Comparison of ENCODE assay signal across 21 cellular contexts in genomic region chr4:17273047-17273446, GRCh38.
"Had no signal": no experiment of that assay in that cellular context is flagged by ENCODE, and none has a peak within 500 bp of the region (broad histone marks: within the 10 kb centered on the region; RNA-seq: fewer than 3 reads in every experiment).

No MANE protein-coding gene starts in this region.

- FAIRE-seq: keratinocyte, small intestine had no signal

- H3K27ac ChIP-seq: ascending aorta, breast epithelium, esophagus muscularis mucosa, hepatocyte, left ventricle myocardium inferior, suprapubic skin had no signal

- H2AFZ ChIP-seq: hepatocyte had no signal

- H3K4me3 ChIP-seq: ascending aorta, breast epithelium, esophagus muscularis mucosa, hepatocyte, left ventricle myocardium inferior, suprapubic skin had no signal

- H3K27me3 ChIP-seq: ascending aorta, breast epithelium, esophagus muscularis mucosa, hepatocyte, suprapubic skin had no signal

- DNase-seq: activated CD4-positive, alpha-beta T cell treated with anti-CD3 and anti-CD28 coated beads for 1 hour; activated CD4-positive, alpha-beta T cell treated with anti-CD3 and anti-CD28 coated beads, Interleukin-2, amount 50 U/mL, for 48 hours; activated naive CD4-positive, alpha-beta T cell treated with Interleukin-2 at 50 U/mL for 16 hours; left ventricle myocardium inferior; mesendoderm; occipital lobe; right cardiac atrium; small intestine; stimulated activated CD4-positive, alpha-beta T cell treated with anti-CD3 and anti-CD28 coated beads, Interleukin-4, amount 100 ng/mL, for 4 hours; stimulated activated CD8-positive, alpha-beta memory T cell treated with anti-CD3 and anti-CD28 coated beads, Interleukin-4, amount 100 ng/mL, for 48 hours; stimulated activated naive CD4-positive, alpha-beta T cell treated with Interleukin-2 at 50 U/mL for 16 hours; T-helper 1 cell; T1000 had no signal

- H3K79me2 ChIP-seq: hepatocyte had no signal

- H3K4me1 ChIP-seq: breast epithelium, esophagus muscularis mucosa, suprapubic skin had no signal

- H3K4me2 ChIP-seq: hepatocyte had no signal

- ATAC-seq: activated T-helper 17 cell treated with anti-CD3 and anti-CD28 coated beads, Interleukin-2, amount 50 U/mL, for 72 hours; natural killer cell treated with Interleukin-12 subunit alpha and Interleukin-12 subunit beta and Interleukin-15 and Interleukin-18, amount 100 ng/mL, for 72 hours had no signal

- H3K36me3 ChIP-seq: ascending aorta, breast epithelium, esophagus muscularis mucosa, left ventricle myocardium inferior, suprapubic skin had no signal

- H3K9me3 ChIP-seq: ascending aorta, breast epithelium, esophagus muscularis mucosa, left ventricle myocardium inferior, suprapubic skin had no signal
